ENCODE assay signal across 9 cellular contexts in the genomic region with DNA sequence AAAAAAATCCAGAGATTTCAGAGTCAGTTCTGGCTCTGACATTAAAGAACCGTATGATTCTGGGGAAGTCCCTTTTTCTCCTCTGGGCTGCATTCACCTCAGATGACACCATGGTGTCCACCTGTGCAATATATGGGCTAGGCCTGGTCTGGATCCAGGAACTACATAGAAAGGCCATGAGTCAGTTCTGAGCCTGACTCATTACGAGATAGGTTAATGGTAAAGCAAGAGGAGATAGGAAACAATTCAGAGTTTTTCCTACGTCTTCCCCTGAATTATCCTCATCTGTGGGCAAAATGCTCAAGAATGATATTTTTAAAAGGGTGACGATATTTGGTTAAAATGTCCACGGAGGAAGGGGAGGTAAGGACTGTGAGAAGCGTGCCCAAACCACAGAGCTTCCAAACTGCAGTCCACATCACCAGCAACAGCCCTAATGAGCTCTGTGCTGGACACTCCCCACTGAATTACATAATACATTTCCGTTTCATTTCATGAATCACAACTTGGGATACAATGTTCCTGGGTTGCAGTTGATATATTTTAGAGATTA.
DNase-seq lines count a peak whose midpoint lies in the region; ATAC-seq and TF ChIP-seq lines count a peak whose summit lies in the region.
"Had no signal": no experiment of that assay in that cellular context is flagged by ENCODE, and none has a peak within 500 bp of the region (broad histone marks: within the 10 kb centered on the region; RNA-seq: fewer than 3 reads in every experiment).

No MANE protein-coding gene starts in this region.

- H3K27me3 ChIP-seq in kidney epithelial cell (ENCODE audit: control insufficient read depth, insufficient read depth, low read length): no peaks in the 10 kb centered on the region
- no peaks in the 10 kb centered on the region for H3K27me3 ChIP-seq in aorta (ENCODE audit: control insufficient read depth in 1 of 2, insufficient read depth in 2 of 2, low read length in 1 of 2)

- WGBS in aorta, 2 donors: 22 to 31% methylated on average over 7 of the region's 7 CpGs

- H3K9me3 ChIP-seq in aorta (ENCODE audit: control insufficient read depth, low read length): peaks cover 2% of the 10 kb centered on the region

- ATAC-seq in Right ventricle myocardium inferior (peak; percentile 89), aorta (ENCODE audit: low FRiP score) (peak; percentile 77)
- no peak for ATAC-seq in activated CD4-positive, CD25-positive, alpha-beta regulatory T cell treated with anti-CD3 and anti-CD28 coated beads, Interleukin-2, amount 50 U/mL, for 24 hours

- DNase-seq in Right ventricle myocardium inferior (ENCODE audit: missing footprints) (no peak), cardiac septum (ENCODE audit: low spot score) (no peak), astrocyte of the hippocampus (ENCODE audit: low read depth, low spot score) (peak; percentile 82), kidney epithelial cell (ENCODE audit: low read depth) (peak; percentile 96), aorta (peak in 1 of 2 donors; percentile 57), NCI-H2107 treated with DMSO at 0.1 percent for 48 hours (lab: John Stamatoyannopoulos, UW; ENCODE audit: unreplicated experiment) (no peak), T-helper 9 cell (no peak)
- DNase-seq: 8988T had no signal

- no peak for TF ChIP-seq CTCF in kidney epithelial cell (IDR thresholded peaks at IDR 0.05; ENCODE audit: insufficient read depth, low read length, poor library complexity, severe bottlenecking)

- H3K27ac ChIP-seq in aorta (ENCODE audit: low read depth in 1 of 2, low read length in 2 of 2): peak overlapping the region in 1 of 2 donors; percentile 32

- H3K36me3 ChIP-seq in kidney epithelial cell (ENCODE audit: control insufficient read depth, insufficient read depth, low read length) (no peaks in the 10 kb centered on the region), aorta (ENCODE audit: control insufficient read depth in 1 of 2, insufficient read depth in 2 of 2, low read length in 1 of 2) (no peaks in the 10 kb centered on the region)

- intact Hi-C loops in Right ventricle myocardium inferior (cut with DNase I): no loop called here
- intact Hi-C loops in cardiac septum (cut with DNase I): no loop called here
- intact Hi-C loops in aorta (cut with DNase I): no loop called here

- no peak overlapping the region for H3K4me3 ChIP-seq in kidney epithelial cell (ENCODE audit: low read depth, low read length)
- no peak overlapping the region for H3K4me3 ChIP-seq in aorta (ENCODE audit: low read length in 2 of 2)

- H3K4me1 ChIP-seq in aorta (ENCODE audit: control insufficient read depth in 1 of 2, insufficient read depth in 2 of 2, low read length in 2 of 2): no peaks in the 10 kb centered on the region

Comparison
In these comparisons a context has a peak if more than half of its experiments do, and no peak if none do; other contexts are left out.
1. ATAC-seq: peak in Right ventricle myocardium inferior (single experiment) and aorta (single experiment); none in activated CD4-positive, CD25-positive, alpha-beta regulatory T cell treated with anti-CD3 and anti-CD28 coated beads, Interleukin-2, amount 50 U/mL, for 24 hours (0 of 2).
2. DNase-seq: peak in astrocyte of the hippocampus (single experiment) and kidney epithelial cell (single experiment); none in Right ventricle myocardium inferior (single experiment), cardiac septum (single experiment), NCI-H2107 treated with DMSO at 0.1 percent for 48 hours (single experiment) and T-helper 9 cell (single experiment).